ENCODE assay signal across 8 cellular contexts in genomic region chr17:18960803-18961511, GRCh38. TPM values are rescaled to one million over a fixed set of nuclear protein-coding genes. Genes with fewer than 3 reads are reported as not detected.
DNase-seq lines count a peak whose midpoint lies in the region; FAIRE-seq and TF ChIP-seq lines count a peak whose summit lies in the region.

No MANE protein-coding gene starts in this region.

- peak overlapping the region; percentile 46; the same call in 1 of the 2 replicates for H3K27ac Mint-ChIP-seq in HFFc6

- TF ChIP-seq CTCF in HFFc6 (IDR thresholded peaks at IDR 0.05) (peak; percentile 99), bronchial epithelial cell (IDR thresholded peaks at IDR 0.05; ENCODE audit: insufficient read depth, low read length, severe bottlenecking) (peak; percentile 97)

- no peaks in the 10 kb centered on the region; the same call in 1 of the 2 replicates for H3K27me3 Mint-ChIP-seq in HFFc6 (ENCODE audit: insufficient read depth)

- H3K4me3 ChIP-seq in bronchial epithelial cell (ENCODE audit: low read depth, low read length): no peak overlapping the region

- H3K27me3 ChIP-seq in bronchial epithelial cell (ENCODE audit: control insufficient read depth, insufficient read depth, low read length): no peaks in the 10 kb centered on the region

- no peak overlapping the region for H3K4me3 Mint-ChIP-seq in HFFc6

- no peaks in the 10 kb centered on the region for H3K36me3 Mint-ChIP-seq in HFFc6 (ENCODE audit: low read depth)

- no peaks in the 10 kb centered on the region for H3K36me3 ChIP-seq in bronchial epithelial cell (ENCODE audit: control insufficient read depth, insufficient read depth, low read length)

- peak; percentile 93 for DNase-seq in GM03348 (ENCODE audit: low spot score)
- DNase-seq in HFFc6: peak; percentile 37
- peak; percentile 44 for DNase-seq in NCI-H146 treated with DMSO at 0.1 percent for 48 hours (lab: John Stamatoyannopoulos, UW; ENCODE audit: unreplicated experiment)
- DNase-seq in activated CD4-positive, CD25-positive, alpha-beta regulatory T cell (lab: John Stamatoyannopoulos, UW): peak; percentile 53 to 79 (median 62)
- peak; percentile 41 for DNase-seq in bronchial epithelial cell (ENCODE audit: low read depth)
- DNase-seq in kidney tubule cell (ENCODE audit: low spot score): peak; percentile 69
- DNase-seq in stimulated activated CD4-positive, alpha-beta T cell treated with anti-CD3 and anti-CD28 coated beads, Interleukin-4, amount 100 ng/mL, for 4 hours: peak; percentile 63 to 80
- no peak for DNase-seq in GF-D8 (lab: John Stamatoyannopoulos, UW)

- no peak for FAIRE-seq in bronchial epithelial cell (lab: Jason Lieb, UNC)

- H3K4me1 Mint-ChIP-seq in HFFc6 (ENCODE audit: low read depth): peaks cover 38% of the 10 kb centered on the region

- H3K9me3 Mint-ChIP-seq in HFFc6: no peaks in the 10 kb centered on the region

RNA-seq across cellular contexts. Expression of gene SLC5A10, which starts 9.0 kb away (rescaled TPM):
- not detected for total RNA-seq in HFFc6 (2021; fragmentation: NEBNext Ultra II Directional; extraction: Animal tissue kit (Norgen Biotek cat#: 25700))
- 0.13 TPM in 1 of 2 replicates, not detected in the other for total RNA-seq in bronchial epithelial cell

RNA-seq across cellular contexts. Expression of gene FAM83G, which starts 43.6 kb away (rescaled TPM):
- 10 to 100 TPM; 21.0 to 24.0 (median 21.7) TPM for total RNA-seq in HFFc6 (2021; fragmentation: NEBNext Ultra II Directional; extraction: Animal tissue kit (Norgen Biotek cat#: 25700))
- total RNA-seq in bronchial epithelial cell: 28.4 and 35.5 TPM in 2 replicates
